ENCODE assay signal across 8 cellular contexts in the genomic region with DNA sequence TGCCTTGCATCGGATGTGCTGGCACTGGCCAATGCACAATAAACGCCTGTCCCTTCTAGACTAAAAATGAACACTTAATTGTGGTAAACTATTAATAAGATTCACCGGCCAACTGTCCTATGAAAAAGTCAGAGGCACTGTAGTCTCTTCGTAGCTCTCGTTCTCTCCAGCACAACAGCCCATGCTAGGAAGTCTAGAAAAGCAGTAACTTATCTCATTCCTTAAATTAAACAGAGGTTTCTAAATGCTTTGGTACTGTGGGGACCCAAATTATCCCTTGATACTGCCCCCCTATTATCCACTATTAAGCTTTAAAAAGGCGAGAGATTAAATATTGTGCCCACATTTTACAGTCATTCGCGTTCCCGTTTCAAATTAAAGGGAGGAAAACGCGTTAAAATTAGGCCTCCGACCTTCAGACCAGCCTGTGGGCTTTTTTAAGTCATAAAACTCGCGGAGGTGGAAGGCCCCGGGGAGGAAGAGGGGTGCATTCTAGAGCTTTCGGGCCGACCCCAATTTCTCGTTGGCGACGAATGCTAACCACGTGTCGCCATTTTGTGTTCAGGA. TPM values are rescaled to one million over a fixed set of nuclear protein-coding genes. Genes with fewer than 3 reads are reported as not detected.
DNase-seq lines count a peak whose midpoint lies in the region.

No MANE protein-coding gene starts in this region.

- WGBS in esophagus, 2 donors, result 10 to 14% methylated on average over 22 of the region's 22 CpGs

- H3K9me3 ChIP-seq in SK-N-MC (ENCODE audit: low read depth, low read length) (no peaks in the 10 kb centered on the region), esophagus (ENCODE audit: control insufficient read depth in 2 of 2, insufficient read depth in 1 of 2, low read depth in 1 of 2, low read length in 1 of 2) (no peaks in the 10 kb centered on the region)

- peaks cover 51% of the 10 kb centered on the region for H3K36me3 ChIP-seq in SK-N-MC (ENCODE audit: insufficient read depth, low read length)
- peaks cover 0 to 4% of the 10 kb centered on the region in 2 donors for H3K36me3 ChIP-seq in esophagus (ENCODE audit: control insufficient read depth in 2 of 2, insufficient read depth in 2 of 2, low read length in 1 of 2)

- peak; percentile 79 for DNase-seq in DMS53 (lab: John Stamatoyannopoulos, UW)
- DNase-seq in DMS53 treated with DMSO at 0.1 percent for 48 hours (lab: John Stamatoyannopoulos, UW; ENCODE audit: unreplicated experiment), result no peak
- no peak for DNase-seq in SK-N-MC (ENCODE audit: low read depth, low spot score)
- DNase-seq in putamen (ENCODE audit: low spot score), result peak; percentile 24
- no peak for DNase-seq in NCI-H446 (lab: John Stamatoyannopoulos, UW)
- DNase-seq in HPDE6-E6E7 (ENCODE audit: extremely low spot score), result no peak
- no peak for DNase-seq in activated effector memory CD4-positive, alpha-beta T cell treated with Interleukin-2 at 50 U/mL for 16 hours

- H3K27ac ChIP-seq in SK-N-MC, result peak overlapping the region; percentile 100
- H3K27ac ChIP-seq in esophagus (ENCODE audit: low read depth in 2 of 2, low read length in 1 of 2), result peak overlapping the region; percentile 99 to 100

- peak overlapping the region; percentile 100 for H3K9ac ChIP-seq in SK-N-MC (ENCODE audit: insufficient read length)

- H3K27me3 ChIP-seq in esophagus (ENCODE audit: control insufficient read depth in 1 of 2, insufficient read depth in 2 of 2, low read length in 2 of 2), result no peaks in the 10 kb centered on the region

- H3K4me3 ChIP-seq in SK-N-MC (peak overlapping the region; percentile 86), esophagus (ENCODE audit: low read depth in 1 of 2, low read length in 2 of 2) (peak overlapping the region; percentile 64 to 76)

- H3K4me1 ChIP-seq in esophagus (ENCODE audit: control insufficient read depth in 2 of 2, insufficient read depth in 2 of 2, low read length in 1 of 2), result peaks cover 0 to 5% of the 10 kb centered on the region in 2 donors

RNA-seq across cellular contexts. Expression of a gene that starts 1.5 kb away (rescaled TPM):
- polyA plus RNA-seq in esophagus, result 100 to 1,000 TPM; 314 to 323 TPM

Comparison
In these comparisons a context has a peak if more than half of its experiments do, and no peak if none do; other contexts are left out.
1. DNase-seq: peak in DMS53 (single experiment) and putamen (single experiment); none in DMS53 treated with DMSO at 0.1 percent for 48 hours (single experiment), SK-N-MC (single experiment), NCI-H446 (0 of 2), HPDE6-E6E7 (single experiment) and activated effector memory CD4-positive, alpha-beta T cell treated with Interleukin-2 at 50 U/mL for 16 hours (single experiment).